In genomic region chr13:75331792-75332349, GRCh38 we compare ENCODE assay signal across 20 cellular contexts.
DNase-seq lines count a peak whose midpoint lies in the region; ATAC-seq and TF ChIP-seq lines count a peak whose summit lies in the region.
"Had no signal": no experiment of that assay in that cellular context is flagged by ENCODE, and none has a peak within 500 bp of the region (broad histone marks: within the 10 kb centered on the region; RNA-seq: fewer than 3 reads in every experiment).

No MANE protein-coding gene starts in this region.

- H3K27ac ChIP-seq in right atrium auricular region, result no peak overlapping the region
- no peak overlapping the region for H3K27ac ChIP-seq in GM23338 (ENCODE audit: low read depth)
- peak overlapping the region; percentile 18 for H3K27ac ChIP-seq in left ventricle myocardium inferior (replicated peaks)
- H3K27ac ChIP-seq: BLaER1 treated with 17β-estradiol and CSF1 and Interleukin-3, amounts not matched to agents 10 nM and 100 nM; GM23248 had no signal

- H3K4me3 ChIP-seq in right atrium auricular region (no peak overlapping the region), GM23338 (no peak overlapping the region), left ventricle myocardium inferior (no peak overlapping the region)
- H3K4me3 ChIP-seq: BLaER1 treated with 17β-estradiol and CSF1 and Interleukin-3, amounts not matched to agents 10 nM and 100 nM; GM12878; GM23248 had no signal

- H3K36me3 ChIP-seq in right atrium auricular region (peaks cover 19% of the 10 kb centered on the region), GM23338 (ENCODE audit: insufficient read depth) (no peaks in the 10 kb centered on the region; the same call in 1 of the 2 replicates), left ventricle myocardium inferior (peaks cover 25% of the 10 kb centered on the region)

- H3K27me3 Mint-ChIP-seq in GM23338 (ENCODE audit: insufficient read depth, low read depth, poor library complexity), result no peaks in the 10 kb centered on the region
- H3K27me3 Mint-ChIP-seq: B cell had no signal

- no peaks in the 10 kb centered on the region for H3K9me3 Mint-ChIP-seq in GM23338
- H3K9me3 Mint-ChIP-seq: CD8-positive, alpha-beta T cell; HFFc6; IgD-negative memory B cell had no signal

- ATAC-seq in Right ventricle myocardium superior (ENCODE audit: poor library complexity) (peak; percentile 65), GM23338 (no peak), HG02970 (IDR thresholded peaks at IDR 0.05; ENCODE audit: low FRiP score, unreplicated experiment) (no peak)
- ATAC-seq: CD8-positive, alpha-beta T cell; GM12878; HCT116; HepG2 had no signal

- intact Hi-C loops in Right ventricle myocardium superior (cut with DNase I) (no loop called here), left ventricle myocardium inferior (cut with micrococcal nuclease) (no loop called here)

- H3K4me1 Mint-ChIP-seq in GM23338, result peaks cover 45% of the 10 kb centered on the region

- H3K9me3 ChIP-seq in right atrium auricular region (no peaks in the 10 kb centered on the region), left ventricle myocardium inferior (replicated peaks) (no peaks in the 10 kb centered on the region)
- H3K9me3 ChIP-seq: BLaER1 treated with 17β-estradiol and CSF1 and Interleukin-3, amounts not matched to agents 10 nM and 100 nM had no signal

- H3K4me3 Mint-ChIP-seq in GM23338, result no peak overlapping the region
- H3K4me3 Mint-ChIP-seq: B cell; CD8-positive, alpha-beta T cell; HFFc6; IgD-negative memory B cell had no signal

- peaks cover 18% of the 10 kb centered on the region for H3K36me3 Mint-ChIP-seq in GM23338 (ENCODE audit: low read depth)
- H3K36me3 Mint-ChIP-seq: CD8-positive, alpha-beta T cell; IgD-negative memory B cell had no signal

- H3K4me1 ChIP-seq in right atrium auricular region (peaks cover 0 to 4% of the 10 kb centered on the region in 2 donors), GM23338 (ENCODE audit: insufficient read depth) (peaks cover 22% of the 10 kb centered on the region), left ventricle myocardium inferior (peaks cover 34% of the 10 kb centered on the region)

- H3K79me2 ChIP-seq in GM23338 (replicated peaks; ENCODE audit: insufficient read depth), result no peaks in the 10 kb centered on the region

- H3K4me2 ChIP-seq in GM23338, result no peak overlapping the region
- H3K4me2 ChIP-seq: BLaER1 treated with 17β-estradiol and CSF1 and Interleukin-3, amounts not matched to agents 10 nM and 100 nM had no signal

- H2AFZ ChIP-seq in GM23338, result no peak overlapping the region
- H2AFZ ChIP-seq: GM23248 had no signal

- DNase-seq in Right ventricle myocardium superior, result no peak
- no peak for DNase-seq in right atrium auricular region (ENCODE audit: low spot score)
- no peak for DNase-seq in GM23338 (ENCODE audit: low spot score)
- DNase-seq in left ventricle myocardium inferior, result no peak
- DNase-seq in germinal center (ENCODE audit: low spot score), result no peak
- DNase-seq: CD8-positive, alpha-beta T cell; DMS 273 treated with DMSO at 0.1 percent for 48 hours; DMS53; DND-41; EL; GM23248; H7; HFFc6 had no signal

- H3K27me3 ChIP-seq in right atrium auricular region (no peaks in the 10 kb centered on the region), GM23338 (ENCODE audit: insufficient read depth) (no peaks in the 10 kb centered on the region), left ventricle myocardium inferior (ENCODE audit: low read depth) (no peaks in the 10 kb centered on the region)
- H3K27me3 ChIP-seq: BLaER1 treated with 17β-estradiol and CSF1 and Interleukin-3, amounts not matched to agents 10 nM and 100 nM had no signal

- no peaks in the 10 kb centered on the region for H3F3A ChIP-seq in GM23338 (replicated peaks; ENCODE audit: low read depth)

- H3K9me2 ChIP-seq in GM23338 (ENCODE audit: insufficient read depth), result no peaks in the 10 kb centered on the region

- peak overlapping the region; percentile 85 for H3K27ac Mint-ChIP-seq in GM23338
- H3K27ac Mint-ChIP-seq: B cell; CD8-positive, alpha-beta T cell; HFFc6; IgD-negative memory B cell had no signal

- no peaks in the 10 kb centered on the region for H4K20me1 ChIP-seq in GM23338 (replicated peaks; ENCODE audit: insufficient read depth)
- H4K20me1 ChIP-seq: BLaER1 treated with 17β-estradiol and CSF1 and Interleukin-3, amounts not matched to agents 10 nM and 100 nM had no signal

- TF ChIP-seq CTCF in right atrium auricular region (IDR thresholded peaks at IDR 0.05) (no peak), GM23338 (conservative IDR thresholded peaks at IDR 0.05; ENCODE audit: low read depth in 2 of 2) (no peak), left ventricle myocardium inferior (IDR thresholded peaks at IDR 0.05; ENCODE audit: borderline replicate concordance) (no peak)

TF ChIP-seq in GM23338, 12 proteins besides CTCF, POLR2A, EP300 and RAD21:
- TF ChIP-seq ZNF331 (CRISPR knock-in tag; IDR thresholded peaks at IDR 0.05; ENCODE audit: low read depth) (no peak), CREB1 (CRISPR knock-in tag; IDR thresholded peaks at IDR 0.05; ENCODE audit: low read depth) (no peak)
